22 cellular contexts compared by ENCODE assay signal in the genomic region with DNA sequence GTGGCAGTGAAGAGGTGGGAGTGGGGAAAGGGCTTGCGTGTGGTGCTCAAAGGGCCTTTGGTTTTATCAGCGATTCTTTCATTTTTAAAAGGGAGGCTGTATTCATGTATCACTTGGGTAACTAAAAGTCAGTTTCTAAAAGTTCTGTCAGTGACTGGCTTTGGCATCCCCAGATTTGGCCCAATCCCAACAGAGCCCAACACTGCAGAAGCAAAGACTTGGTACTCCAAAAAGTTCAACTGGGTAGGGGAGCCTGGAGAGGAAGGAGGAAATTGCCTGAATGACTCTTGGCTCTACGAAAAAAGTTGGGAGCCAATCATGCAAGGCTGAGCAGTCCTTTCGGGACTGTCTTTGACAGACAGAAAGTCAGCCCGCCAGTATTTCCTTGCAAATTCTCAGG.
"Had no signal": no experiment of that assay in that cellular context is flagged by ENCODE, and none has a peak within 500 bp of the region (broad histone marks: within the 10 kb centered on the region; RNA-seq: fewer than 3 reads in every experiment).

No MANE protein-coding gene starts in this region.

- H3K9me3 ChIP-seq: MG63, SJSA1 had no signal

- ATAC-seq: Panc1, PC-3 had no signal

- H3K27ac ChIP-seq: RWPE1, SJSA1, SK-N-MC had no signal

- DNase-seq: Karpas-422, KBM-7, MG63, NCI-H1092, NCI-H1105 treated with DMSO at 0.1 percent for 48 hours, NCI-H1417 treated with DMSO at 0.1 percent for 48 hours, NCI-H146, NCI-H1694 treated with DMSO at 0.1 percent for 48 hours, NCI-H1930, NCI-H2081, NCI-H2107, NCI-H2227 treated with DMSO at 0.1 percent for 48 hours, NCI-H510A, NCI-H524 treated with DMSO at 0.1 percent for 48 hours, NCI-H69, NCI-H774, PC-3, SIG-M5 had no signal

- H3K36me3 ChIP-seq: MG63, SJSA1 had no signal

- H3K27me3 ChIP-seq: MG63 had no signal

- H3K4me3 ChIP-seq: MG63, SJSA1, SK-N-MC had no signal
